In the genomic region with DNA sequence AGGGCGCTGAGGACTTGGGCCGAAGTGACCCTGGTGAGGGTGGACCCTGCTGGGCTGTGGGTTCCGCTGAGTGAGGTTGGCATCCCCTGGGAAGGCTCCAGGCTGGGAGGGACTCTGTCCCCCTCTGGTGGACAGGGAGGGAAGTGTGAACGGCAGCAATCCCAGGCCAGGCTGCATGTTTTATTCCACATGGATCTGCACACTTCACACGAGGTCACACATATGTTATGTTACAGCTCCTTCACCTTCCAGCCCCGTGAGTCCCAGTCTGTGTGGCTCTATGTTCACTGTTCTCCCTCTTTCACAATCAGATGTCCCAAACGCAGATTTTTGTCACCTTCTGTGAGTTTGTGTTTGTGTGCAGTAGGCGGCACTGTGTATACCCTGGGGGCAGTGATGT, we compare ENCODE assay signal across 2 cellular contexts.
A peak's percentile ranks its signal among the peaks of the same experiment; 100 is the strongest.
TF ChIP-seq lines count a peak whose summit lies in the region.

No MANE protein-coding gene starts in this region.

TF ChIP-seq in HEK293, 187 proteins besides CTCF, POLR2A, EP300 and RAD21:
- TF ChIP-seq ZNF654 (tag by site-specific recombination; IDR thresholded peaks at IDR 0.05; ENCODE audit: low read depth), result peak; percentile 20
- TF ChIP-seq, protein P1, sequence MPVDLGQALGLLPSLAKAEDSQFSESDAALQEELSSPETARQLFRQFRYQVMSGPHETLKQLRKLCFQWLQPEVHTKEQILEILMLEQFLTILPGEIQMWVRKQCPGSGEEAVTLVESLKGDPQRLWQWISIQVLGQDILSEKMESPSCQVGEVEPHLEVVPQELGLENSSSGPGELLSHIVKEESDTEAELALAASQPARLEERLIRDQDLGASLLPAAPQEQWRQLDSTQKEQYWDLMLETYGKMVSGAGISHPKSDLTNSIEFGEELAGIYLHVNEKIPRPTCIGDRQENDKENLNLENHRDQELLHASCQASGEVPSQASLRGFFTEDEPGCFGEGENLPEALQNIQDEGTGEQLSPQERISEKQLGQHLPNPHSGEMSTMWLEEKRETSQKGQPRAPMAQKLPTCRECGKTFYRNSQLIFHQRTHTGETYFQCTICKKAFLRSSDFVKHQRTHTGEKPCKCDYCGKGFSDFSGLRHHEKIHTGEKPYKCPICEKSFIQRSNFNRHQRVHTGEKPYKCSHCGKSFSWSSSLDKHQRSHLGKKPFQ (tag by site-specific recombination; IDR thresholded peaks at IDR 0.05), result peak; percentile 71

TF ChIP-seq in HepG2, 621 proteins besides CTCF, POLR2A, EP300 and RAD21:
- peak; percentile 22; the same call in 1 of the 2 replicates for TF ChIP-seq STAG1 (CRISPR knock-in tag; IDR thresholded peaks at IDR 0.05)
- TF ChIP-seq, protein P2, sequence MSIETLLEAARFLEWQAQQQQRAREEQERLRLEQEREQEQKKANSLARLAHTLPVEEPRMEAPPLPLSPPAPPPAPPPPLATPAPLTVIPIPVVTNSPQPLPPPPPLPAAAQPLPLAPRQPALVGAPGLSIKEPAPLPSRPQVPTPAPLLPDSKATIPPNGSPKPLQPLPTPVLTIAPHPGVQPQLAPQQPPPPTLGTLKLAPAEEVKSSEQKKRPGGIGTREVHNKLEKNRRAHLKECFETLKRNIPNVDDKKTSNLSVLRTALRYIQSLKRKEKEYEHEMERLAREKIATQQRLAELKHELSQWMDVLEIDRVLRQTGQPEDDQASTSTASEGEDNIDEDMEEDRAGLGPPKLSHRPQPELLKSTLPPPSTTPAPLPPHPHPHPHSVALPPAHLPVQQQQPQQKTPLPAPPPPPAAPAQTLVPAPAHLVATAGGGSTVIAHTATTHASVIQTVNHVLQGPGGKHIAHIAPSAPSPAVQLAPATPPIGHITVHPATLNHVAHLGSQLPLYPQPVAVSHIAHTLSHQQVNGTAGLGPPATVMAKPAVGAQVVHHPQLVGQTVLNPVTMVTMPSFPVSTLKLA (IDR thresholded peaks at IDR 0.05), result peak; percentile 73
